In the genomic region with DNA sequence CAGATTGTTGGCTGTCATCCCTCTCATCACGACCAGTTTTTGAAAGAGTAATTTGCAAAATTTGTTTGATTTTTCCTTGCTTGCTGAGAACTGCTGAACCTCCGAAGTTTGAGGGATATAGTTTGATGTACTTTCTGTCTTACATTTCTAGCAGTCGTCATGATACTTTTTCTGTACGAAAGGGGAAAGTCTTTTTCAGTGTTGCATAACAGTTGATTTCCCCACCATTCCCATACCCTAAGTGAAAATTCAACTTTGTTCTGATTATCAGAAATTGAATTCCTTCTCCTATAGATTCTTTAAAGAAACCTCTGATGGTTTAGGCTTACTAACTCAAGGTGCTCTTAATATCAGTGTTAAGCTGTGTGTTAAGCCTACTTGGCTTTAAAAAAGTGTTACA, we compare ENCODE assay signal across 8 cellular contexts. TPM values are rescaled to one million over a fixed set of nuclear protein-coding genes. Genes with fewer than 3 reads are reported as not detected.
DNase-seq lines count a peak whose midpoint lies in the region; ATAC-seq, FAIRE-seq and TF ChIP-seq lines count a peak whose summit lies in the region.

No MANE protein-coding gene starts in this region.

- no peaks in the 10 kb centered on the region for H3K9me3 ChIP-seq in kidney (ENCODE audit: control insufficient read depth in 1 of 2, low read length in 2 of 2)

- no peak for DNase-seq in activated CD4-positive, alpha-beta T cell treated with anti-CD3 and anti-CD28 coated beads for 36 hours
- DNase-seq in activated CD4-positive, alpha-beta T cell treated with anti-CD3 and anti-CD28 coated beads, Interleukin-2, amount 50 U/mL, for 4 hours = no peak
- no peak for DNase-seq in activated naive CD8-positive, alpha-beta T cell treated with anti-CD3 and anti-CD28 coated beads for 36 hours
- DNase-seq in kidney (no peak), substantia nigra (lab: John Stamatoyannopoulos, UW) (no peak), GM12892 (ENCODE audit: insufficient read length) (no peak), pons (ENCODE audit: low spot score) (no peak)
- DNase-seq in stimulated activated naive CD4-positive, alpha-beta T cell (lab: John Stamatoyannopoulos, UW) = no peak

- CTCF ChIA-PET in activated CD4-positive, alpha-beta T cell treated with anti-CD3 and anti-CD28 coated beads for 36 hours (lab: Charles Lee) = no interaction called here

- H3K4me3 ChIP-seq in kidney (ENCODE audit: low read length in 2 of 2) = peak overlapping the region; percentile 77 to 85

- peak overlapping the region; percentile 3 for H3K27ac Mint-ChIP-seq in activated CD4-positive, alpha-beta T cell treated with anti-CD3 and anti-CD28 coated beads for 36 hours
- peak overlapping the region; percentile 97 for H3K27ac Mint-ChIP-seq in activated naive CD8-positive, alpha-beta T cell treated with anti-CD3 and anti-CD28 coated beads for 36 hours

- no peak for TF ChIP-seq POLR2A in GM12892 (IDR thresholded peaks at IDR 0.05; ENCODE audit: low read depth, low read length)

- intact Hi-C loops in activated CD4-positive, alpha-beta T cell treated with anti-CD3 and anti-CD28 coated beads for 36 hours (cut with DNase I, micrococcal nuclease) = loop anchor here in 1 of 2 experiments (5.0 to 10.0 kb wide), 2 partner anchors 402 to 599 kb away; partner anchors contain the start of gene AKAP13
- intact Hi-C loops in kidney (cut with DNase I) = no loop called here

- no peaks in the 10 kb centered on the region for H3K36me3 ChIP-seq in kidney (ENCODE audit: control insufficient read depth in 1 of 2, insufficient read depth in 2 of 2, low read length in 2 of 2)

- H3K9ac ChIP-seq in kidney (ENCODE audit: low read length in 2 of 2) = peak overlapping the region in 1 of 2 donors; percentile 80

- ATAC-seq in activated CD4-positive, alpha-beta T cell treated with anti-CD3 and anti-CD28 coated beads for 36 hours = no peak

- POLR2A ChIA-PET in activated CD4-positive, alpha-beta T cell treated with anti-CD3 and anti-CD28 coated beads for 36 hours (lab: Charles Lee) = no interaction called here

- TF ChIP-seq CTCF in kidney (IDR thresholded peaks at IDR 0.05; ENCODE audit: borderline replicate concordance, extremely low read depth, insufficient read depth) = no peak

- H3K4me1 ChIP-seq in kidney (ENCODE audit: control insufficient read depth in 1 of 2, insufficient read depth in 1 of 2, low read depth in 1 of 2, low read length in 2 of 2) = peaks cover 13% of the 10 kb centered on the region in 2 donors

- peak overlapping the region; percentile 96 for H3K4me3 Mint-ChIP-seq in activated CD4-positive, alpha-beta T cell treated with anti-CD3 and anti-CD28 coated beads for 36 hours
- peak overlapping the region; percentile 96 for H3K4me3 Mint-ChIP-seq in activated naive CD8-positive, alpha-beta T cell treated with anti-CD3 and anti-CD28 coated beads for 36 hours

- H3K27ac ChIP-seq in kidney (ENCODE audit: low read depth in 2 of 2, low read length in 2 of 2) (peak overlapping the region; percentile 92 to 95), substantia nigra (ENCODE audit: low read depth, low read length, poor library complexity, severe bottlenecking) (peak overlapping the region; percentile 87)

- no peaks in the 10 kb centered on the region for H3K27me3 Mint-ChIP-seq in activated CD4-positive, alpha-beta T cell treated with anti-CD3 and anti-CD28 coated beads for 36 hours
- H3K27me3 Mint-ChIP-seq in activated naive CD8-positive, alpha-beta T cell treated with anti-CD3 and anti-CD28 coated beads for 36 hours = peaks cover 5% of the 10 kb centered on the region

- FAIRE-seq in kidney (lab: Jason Lieb, UNC) = no peak
- no peak for FAIRE-seq in GM12892 (lab: Jason Lieb, UNC)

- H3K36me3 Mint-ChIP-seq in activated CD4-positive, alpha-beta T cell treated with anti-CD3 and anti-CD28 coated beads for 36 hours (ENCODE audit: low read depth) = peaks cover 5% of the 10 kb centered on the region
- H3K36me3 Mint-ChIP-seq in activated naive CD8-positive, alpha-beta T cell treated with anti-CD3 and anti-CD28 coated beads for 36 hours = peaks cover under 1% of the 10 kb centered on the region

- peaks cover 58% of the 10 kb centered on the region for H3K4me1 Mint-ChIP-seq in activated CD4-positive, alpha-beta T cell treated with anti-CD3 and anti-CD28 coated beads for 36 hours
- peaks cover 59% of the 10 kb centered on the region for H3K4me1 Mint-ChIP-seq in activated naive CD8-positive, alpha-beta T cell treated with anti-CD3 and anti-CD28 coated beads for 36 hours

- H3K9me3 Mint-ChIP-seq in activated CD4-positive, alpha-beta T cell treated with anti-CD3 and anti-CD28 coated beads for 36 hours (ENCODE audit: low read depth) = no peaks in the 10 kb centered on the region
- no peaks in the 10 kb centered on the region for H3K9me3 Mint-ChIP-seq in activated naive CD8-positive, alpha-beta T cell treated with anti-CD3 and anti-CD28 coated beads for 36 hours

RNA-seq across cellular contexts. Expression of gene PDE8A, which starts 1.6 kb away (rescaled TPM):
- 10 to 100 TPM; 21.3 to 28.7 TPM for total RNA-seq in activated CD4-positive, alpha-beta T cell treated with anti-CD3 and anti-CD28 coated beads for 36 hours
- total RNA-seq in activated naive CD8-positive, alpha-beta T cell treated with anti-CD3 and anti-CD28 coated beads for 36 hours = 10 to 100 TPM; 17.3 to 18.7 TPM
- total RNA-seq in kidney = 37.5 TPM
- 20.3 TPM for polyA plus RNA-seq in kidney (ENCODE audit: insufficient read depth, low read depth, low replicate concordance)
- 24.2 TPM for polyA plus RNA-seq in GM12892 (2012; ENCODE audit: missing spikeins)
